Comparison of ENCODE assay signal across 22 cellular contexts in the genomic region with DNA sequence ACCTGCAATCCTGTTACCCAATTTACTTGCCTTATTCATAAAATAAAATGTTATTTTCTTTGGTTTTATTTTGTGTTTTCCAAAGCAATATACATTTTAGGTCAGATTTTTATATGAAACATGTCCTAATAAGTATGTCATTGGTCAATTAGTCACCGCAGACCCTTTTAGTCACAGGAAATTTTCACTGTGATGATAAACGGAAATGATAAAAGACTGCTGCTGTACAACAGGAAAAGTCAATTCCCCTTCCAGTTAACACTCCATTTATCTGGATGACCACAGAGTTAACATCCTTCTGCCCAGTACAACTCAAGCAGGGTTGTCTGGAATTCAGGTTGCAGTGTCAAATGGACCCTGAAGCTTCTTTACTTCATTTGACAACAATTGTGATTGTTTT.
"Had no signal": no experiment of that assay in that cellular context is flagged by ENCODE, and none has a peak within 500 bp of the region (broad histone marks: within the 10 kb centered on the region; RNA-seq: fewer than 3 reads in every experiment).

No MANE protein-coding gene starts in this region.

- ATAC-seq: activated naive CD8-positive, alpha-beta T cell treated with anti-CD3 and anti-CD28 coated beads, Interleukin-2, amount 50 U/mL, for 24 hours; activated T-cell treated with anti-CD3 and anti-CD28 coated beads, Interleukin-2, amount 50 U/mL, for 72 hours; body of pancreas; foreskin keratinocyte; naive thymus-derived CD8-positive, alpha-beta T cell; right lobe of liver; stimulated activated effector memory CD8-positive, alpha-beta T cell treated with anti-CD3 and anti-CD28 coated beads, Interleukin-12 subunit alpha, Interleukin-12 subunit beta, amount 100 ng/mL, for 72 hours; stimulated activated naive CD8-positive, alpha-beta T cell treated with anti-CD3 and anti-CD28 coated beads, Interleukin-15, amount 100 ng/mL, for 72 hours had no signal

- H3K4me1 ChIP-seq: body of pancreas, foreskin keratinocyte, left ventricle myocardium inferior, right lobe of liver, tibial artery had no signal

- DNase-seq: activated CD4-positive, alpha-beta memory T cell treated with anti-CD3 and anti-CD28 coated beads, Interleukin-2, amount 10 ng/mL, durations not matched to agents 7 days and 5 days; activated CD4-positive, alpha-beta T cell treated with anti-CD3 and anti-CD28 coated beads for 48 hours; activated effector memory CD4-positive, alpha-beta T cell treated with Interleukin-2 at 50 U/mL for 16 hours; activated naive CD4-positive, alpha-beta T cell treated with anti-CD3 and anti-CD28 coated beads, Interleukin-2, amount 50 U/mL, for 16 hours; activated naive CD8-positive, alpha-beta T cell treated with anti-CD3 and anti-CD28 coated beads, Interleukin-2, amount 50 U/mL, for 24 hours; activated T-cell treated with anti-CD3 and anti-CD28 coated beads, Interleukin-2, amount 50 U/mL, for 72 hours; body of pancreas; foreskin keratinocyte; glutamatergic neuron; immature natural killer cell; kidney glomerular epithelial cell; left ventricle myocardium inferior; naive thymus-derived CD8-positive, alpha-beta T cell; posterior cingulate gyrus; right lobe of liver; stimulated activated CD4-positive, alpha-beta T cell treated with anti-CD3 and anti-CD28 coated beads, Interleukin-2, amount 100 ng/mL, for 24 hours; stimulated activated naive CD8-positive, alpha-beta T cell treated with anti-CD3 and anti-CD28 coated beads, Interleukin-15, amount 100 ng/mL, for 72 hours; tibial artery had no signal

- H3K27ac ChIP-seq: body of pancreas, foreskin keratinocyte, hepatocyte, left ventricle myocardium inferior, neural progenitor cell, right lobe of liver, skin epidermis, tibial artery had no signal

- H3K79me2 ChIP-seq: hepatocyte had no signal

- H3K9me3 ChIP-seq: body of pancreas, left ventricle myocardium inferior, right lobe of liver, tibial artery had no signal

- H3K36me3 ChIP-seq: left ventricle myocardium inferior, neural progenitor cell, right lobe of liver, tibial artery had no signal

- H2AFZ ChIP-seq: hepatocyte, neural progenitor cell had no signal

- H3K27me3 ChIP-seq: body of pancreas, hepatocyte, neural progenitor cell, right lobe of liver, tibial artery had no signal

- H3K4me3 ChIP-seq: body of pancreas, hepatocyte, left ventricle myocardium inferior, neural progenitor cell, right lobe of liver, skin epidermis, tibial artery had no signal

- H3K9ac ChIP-seq: neural progenitor cell had no signal

- H3K4me2 ChIP-seq: hepatocyte, neural progenitor cell had no signal
